ENCODE assay signal across 21 cellular contexts in genomic region chr10:85032981-85033380, GRCh38.
"Had no signal": no experiment of that assay in that cellular context is flagged by ENCODE, and none has a peak within 500 bp of the region (broad histone marks: within the 10 kb centered on the region; RNA-seq: fewer than 3 reads in every experiment).

No MANE protein-coding gene starts in this region.

- H3K27ac Mint-ChIP-seq: T-cell; T-helper 1 cell treated with Interleukin-12 subunit alpha and Interleukin-12 subunit beta and Interleukin-4 antibody, amounts not matched to agents 30 μg/mL and 1 μg/mL, for 36 hours had no signal

- H3K36me3 Mint-ChIP-seq: T-cell had no signal

- H3K4me3 Mint-ChIP-seq: T-cell; T-helper 1 cell treated with Interleukin-12 subunit alpha and Interleukin-12 subunit beta and Interleukin-4 antibody, amounts not matched to agents 30 μg/mL and 1 μg/mL, for 36 hours had no signal

- H3K27me3 Mint-ChIP-seq: T-cell had no signal

- H3K9ac ChIP-seq: SK-N-SH had no signal

- DNase-seq: IMR-90, Karpas-422, KG1, MM.1S, NCI-H1092 treated with DMSO at 0.1 percent for 48 hours, NCI-H1436, NCI-H187, NCI-H2081, NCI-H2107, NCI-H345, NCI-H446 treated with DMSO at 0.1 percent for 48 hours, NCI-H510A treated with DMSO at 0.1 percent for 48 hours, NCI-H69, NCI-H774, RPMI8226, SHP77, SK-N-SH, SW 1271, T-cell had no signal

- H3K4me2 ChIP-seq: SK-N-SH had no signal

- H3K4me1 Mint-ChIP-seq: T-cell had no signal

- ATAC-seq: HepG2, T-cell had no signal
